In genomic region chr2:152165780-152166179, GRCh38 we compare ENCODE assay signal across 19 cellular contexts. TPM values are rescaled to one million over a fixed set of nuclear protein-coding genes. Genes with fewer than 3 reads are reported as not detected.
DNase-seq lines count a peak whose midpoint lies in the region; ATAC-seq, FAIRE-seq and TF ChIP-seq lines count a peak whose summit lies in the region.
"Had no signal": no experiment of that assay in that cellular context is flagged by ENCODE, and none has a peak within 500 bp of the region (broad histone marks: within the 10 kb centered on the region; RNA-seq: fewer than 3 reads in every experiment).

No MANE protein-coding gene starts in this region.

- TF ChIP-seq EP300 in GM12878 (IDR thresholded peaks at IDR 0.05; ENCODE audit: borderline replicate concordance in 1 of 2, control insufficient read depth in 1 of 2, low read depth in 2 of 2, low read length in 2 of 2): no peak
- TF ChIP-seq EP300 in suprapubic skin (IDR thresholded peaks at IDR 0.05): no peak

- H3K9me3 ChIP-seq in GM12878 (replicated peaks; ENCODE audit: control insufficient read depth, insufficient read depth, low read length) (no peaks in the 10 kb centered on the region; the same call in 1 of the 3 replicates), pancreas (no peaks in the 10 kb centered on the region), suprapubic skin (no peaks in the 10 kb centered on the region)
- H3K9me3 ChIP-seq: BE2C, HAP-1, MG63 had no signal

- TF ChIP-seq RAD21 in GM12878 (IDR thresholded peaks at IDR 0.05; ENCODE audit: insufficient read depth, low read depth, low read length): no peak

- H3K4me2 ChIP-seq in GM12878 (ENCODE audit: control insufficient read depth, insufficient read depth): peak overlapping the region; percentile 93
- H3K4me2 ChIP-seq: PC-9 had no signal

- FAIRE-seq in GM12892 (lab: Jason Lieb, UNC) (peak; percentile 51), GM12878 (lab: Jason Lieb, UNC) (no peak), pancreas (lab: Jason Lieb, UNC) (no peak)

- H2AFZ ChIP-seq in GM12878 (ENCODE audit: control insufficient read depth, low read depth, low read length): no peak overlapping the region
- H2AFZ ChIP-seq: PC-9 had no signal

- BruUV-seq in GM12878 (replicated peaks; lab: Mats Ljungman, UMichigan): no TSS peak

- intact Hi-C loops in GM12878 (cut with micrococcal nuclease; ENCODE audit: unreplicated experiment): loop anchor here (10.0 kb wide), 1 partner anchor 341 kb away; the partner anchor contains the start of gene ARL5A
- intact Hi-C loops in pancreas (cut with DNase I): no loop called here

- RAD21 ChIA-PET in GM12878 (lab: Charles Lee; ENCODE audit: unreplicated experiment): interaction anchor here (2.0 kb wide), 1 partner anchor 10 kb away, joined by 18 read pairs; the partner anchor contains the start of gene STAM2

- peaks cover 16% of the 10 kb centered on the region for H3K4me1 ChIP-seq in GM12878 (ENCODE audit: control insufficient read depth, insufficient read depth, low read length)
- H3K4me1 ChIP-seq in pancreas: peaks cover 7 to 56% (median 42%) of the 10 kb centered on the region in 3 donors
- peaks cover 44% of the 10 kb centered on the region for H3K4me1 ChIP-seq in suprapubic skin
- H3K4me1 ChIP-seq: BE2C, HAP-1 had no signal

- ATAC-seq in HG03280 (IDR thresholded peaks at IDR 0.05; ENCODE audit: unreplicated experiment): peak; percentile 4
- peak; percentile 10; the same call in 2 of the 3 replicates for ATAC-seq in GM12878
- ATAC-seq in pancreas: peak; percentile 38 to 68 (median 62)
- ATAC-seq in HG02623 (IDR thresholded peaks at IDR 0.05; ENCODE audit: unreplicated experiment): no peak

- H3K9ac ChIP-seq in GM12878 (ENCODE audit: control insufficient read depth, insufficient read depth, low read length): no peak overlapping the region

- TF ChIP-seq POLR2A in GM12892 (IDR thresholded peaks at IDR 0.05; ENCODE audit: low read depth, low read length) (no peak), GM12878 (IDR thresholded peaks at IDR 0.05; ENCODE audit: low read depth, low read length) (no peak), suprapubic skin (IDR thresholded peaks at IDR 0.05) (no peak)

- TF ChIP-seq CTCF in GM12878 (IDR thresholded peaks at IDR 0.05 in 2 of 3, conservative IDR thresholded peaks at IDR 0.05 in 1 of 3; ENCODE audit: control insufficient read depth in 2 of 3, extremely low read depth in 1 of 3, insufficient read depth in 1 of 3, low read depth in 3 of 3, low read length in 3 of 3) (no peak), pancreas (IDR thresholded peaks at IDR 0.05) (no peak), suprapubic skin (IDR thresholded peaks at IDR 0.05) (no peak)

- in situ Hi-C loops in GM12878 (cut with MboI): loop anchor here (5.0 to 10.0 kb wide), 2 partner anchors 113 to 321 kb away; no protein-coding TSS in a partner anchor

- H3K27me3 ChIP-seq in GM12878 (replicated peaks in 1 of 2; ENCODE audit: control insufficient read depth in 2 of 2, insufficient read depth in 2 of 2, low read length in 1 of 2) (no peaks in the 10 kb centered on the region), pancreas (no peaks in the 10 kb centered on the region), suprapubic skin (no peaks in the 10 kb centered on the region)
- H3K27me3 ChIP-seq: BE2C, MG63 had no signal

- no peaks in the 10 kb centered on the region for H4K20me1 ChIP-seq in GM12878 (ENCODE audit: control insufficient read depth, insufficient read depth)

- H3K79me2 ChIP-seq in GM12878 (ENCODE audit: control insufficient read depth, insufficient read depth, low read length): peaks cover 77% of the 10 kb centered on the region

- POLR2A ChIA-PET in GM12878 (lab: Charles Lee): interaction anchor here (1.3 to 2.0 kb wide), 2 partner anchors 8 to 10 kb away, joined by 3 to 6 read pairs; no protein-coding TSS in a partner anchor

- SMC1A ChIA-PET in GM12878 (lab: Charles Lee; ENCODE audit: uncharacterized antibody, unreplicated experiment): interaction anchor here (1.7 to 3.4 kb wide), 2 partner anchors 10 to 44 kb away, joined by 4 to 12 read pairs; no protein-coding TSS in a partner anchor

- DNase-seq in GM12892 (ENCODE audit: insufficient read length) (no peak), GM12878 (ENCODE audit: low read depth, low spot score) (no peak), pancreas (no peak), NCI-H187 (lab: John Stamatoyannopoulos, UW) (no peak), anterior cingulate cortex (lab: John Stamatoyannopoulos, UW) (no peak), suprapubic skin (ENCODE audit: low spot score in 2 of 2) (no peak)
- DNase-seq: BE2C; CD4-positive, alpha-beta memory T cell; GF-D8; MG63; NCI-H1105; NCI-H187 treated with DMSO at 0.1 percent for 48 hours; NCI-H2171; NCI-H446 treated with DMSO at 0.1 percent for 48 hours; NCI-H748 treated with DMSO at 0.1 percent for 48 hours; PC-9 had no signal

- H3K36me3 ChIP-seq in GM12878 (ENCODE audit: control insufficient read depth in 2 of 2, insufficient read depth in 2 of 2, low read length in 1 of 2) (no peaks in the 10 kb centered on the region), pancreas (no peaks in the 10 kb centered on the region), suprapubic skin (no peaks in the 10 kb centered on the region)
- H3K36me3 ChIP-seq: BE2C, HAP-1, MG63 had no signal

- 59% methylated on average over 7 of the region's 7 CpGs for WGBS in GM12878 (ENCODE audit: insufficient coverage, insufficient replicate concordance, low lambda C conversion rate, missing lambda C conversion rate)
- 42 to 53% methylated on average over 7 of the region's 7 CpGs for WGBS in pancreas, 2 donors
- WGBS in suprapubic skin: 94% methylated on average over 7 of the region's 7 CpGs

- CTCF ChIA-PET in GM12878 (lab: Yijun Ruan, JAX): interaction anchor here (2.1 kb wide), 1 partner anchor 11 kb away, joined by 7 read pairs; no protein-coding TSS in a partner anchor

- no peak overlapping the region for H3K4me3 ChIP-seq in GM12878
- H3K4me3 ChIP-seq in pancreas: no peak overlapping the region
- no peak overlapping the region for H3K4me3 ChIP-seq in suprapubic skin
- H3K4me3 ChIP-seq: HAP-1, MG63, PC-9 had no signal

- peak overlapping the region; percentile 86 for H3K27ac ChIP-seq in GM12878 (ENCODE audit: control insufficient read depth, insufficient read depth)
- H3K27ac ChIP-seq in pancreas: peak overlapping the region in 1 of 4 donors; percentile 29
- H3K27ac ChIP-seq in suprapubic skin: no peak overlapping the region
- H3K27ac ChIP-seq: PC-9 had no signal

TF ChIP-seq in GM12878, 131 proteins besides CTCF, POLR2A, EP300 and RAD21 (continues in another document):
- no peak for TF ChIP-seq ZNF207 (IDR thresholded peaks at IDR 0.05; ENCODE audit: borderline replicate concordance)
- no peak for TF ChIP-seq NRF1 (conservative IDR thresholded peaks at IDR 0.05; ENCODE audit: low read depth, low read length)
- TF ChIP-seq JUNB (IDR thresholded peaks at IDR 0.05): no peak
- no peak for TF ChIP-seq NFYA (IDR thresholded peaks at IDR 0.05; ENCODE audit: borderline replicate concordance, low read depth, low read length)
- no peak for TF ChIP-seq RBBP5 (conservative IDR thresholded peaks at IDR 0.05)
- TF ChIP-seq KDM1A (IDR thresholded peaks at IDR 0.05; ENCODE audit: borderline replicate concordance): no peak
- no peak for TF ChIP-seq MXI1 (IDR thresholded peaks at IDR 0.05; ENCODE audit: low read depth, low read length)
- TF ChIP-seq RCOR1 (conservative IDR thresholded peaks at IDR 0.05; ENCODE audit: low read depth, low read length): no peak
- TF ChIP-seq ZBTB33 (IDR thresholded peaks at IDR 0.05): no peak
- TF ChIP-seq GABPA (IDR thresholded peaks at IDR 0.05; ENCODE audit: low read depth): no peak
- TF ChIP-seq POLR2AphosphoS5 (IDR thresholded peaks at IDR 0.05; ENCODE audit: low read length): no peak
- TF ChIP-seq WRNIP1 (IDR thresholded peaks at IDR 0.05; ENCODE audit: borderline replicate concordance, low read depth, low read length): no peak
- TF ChIP-seq ZBED1 (IDR thresholded peaks at IDR 0.05; ENCODE audit: borderline replicate concordance): no peak
- no peak for TF ChIP-seq LARP7 (IDR thresholded peaks at IDR 0.05)
- TF ChIP-seq MEF2B (IDR thresholded peaks at IDR 0.05; ENCODE audit: partially characterized antibody, poor library complexity, severe bottlenecking): no peak

RNA-seq across cellular contexts. Expression of gene STAM2, which starts 9.8 kb away (rescaled TPM):
- polyA plus RNA-seq in GM12892 (2012; ENCODE audit: missing spikeins): 12.0 TPM
- 57.1 and 59.3 TPM in 2 replicates for total RNA-seq in GM12878 (2013; cell fraction: nucleolus; rRNA removed)
- total RNA-seq in GM12878 (2014; rRNA removed): 16.2 and 19.4 TPM in 2 replicates
- total RNA-seq in GM12878 (2014; rRNA removed; fragmentation: Illumina TruSeq; extraction: Trizol): 20.0 and 20.5 TPM in 2 replicates
- total RNA-seq in GM12878 (2021): 19.7 and 21.5 TPM in 2 replicates
- polyA plus RNA-seq in GM12878 (2011; ENCODE audit: low read depth): 4.4 TPM
- 21.6 and 36.5 TPM in 2 replicates for polyA plus RNA-seq in GM12878 (2011; rRNA removed)
- 7.9 and 8.4 TPM in 2 replicates for polyA plus RNA-seq in GM12878 (2011; cell fraction: cytosol; rRNA removed)
- polyA plus RNA-seq in GM12878 (2011; cell fraction: nucleus; rRNA removed): 18.3 and 22.4 TPM in 2 replicates
- polyA plus RNA-seq in GM12878 (2012): 6.6 and 8.4 TPM in 2 replicates
- 16.3 and 19.1 TPM in 2 replicates for polyA plus RNA-seq in GM12878 (2014; fragmentation: Illumina TruSeq; extraction: Trizol)
- 1 to 10 TPM; 4.4 to 7.8 TPM for polyA plus RNA-seq in GM12878 (2014; fragmentation: Nextera tagmentation; extraction: Ambion mirVana)
- 11.5 and 13.2 TPM in 2 replicates for polyA plus RNA-seq in GM12878 (2014; rRNA removed)
- 10 to 100 TPM; 15.9 to 16.9 TPM for polyA plus RNA-seq in GM12878 (2016; fragmentation: Nextera tagmentation; extraction: Ambion mirVana)
- 20.0 and 27.9 TPM in 2 replicates for polyA minus RNA-seq in GM12878 (2011; rRNA and poly(A)+ RNA removed)
- 9.0 and 10.9 TPM in 2 replicates for polyA minus RNA-seq in GM12878 (2011; cell fraction: cytosol; rRNA and poly(A)+ RNA removed)
- polyA minus RNA-seq in GM12878 (2011; cell fraction: nucleus; rRNA and poly(A)+ RNA removed): 12.0 and 15.4 TPM in 2 replicates
- 10 to 100 TPM; 14.1 to 20.8 (median 17.0) TPM for total RNA-seq in pancreas
- 10 to 100 TPM in 1 of 2 donors, 1 to 10 TPM in 1; 5.9 to 11.0 TPM for polyA plus RNA-seq in pancreas
- total RNA-seq in suprapubic skin: 10 to 100 TPM; 27.4 to 42.2 (median 35.5) TPM
